8 cellular contexts compared by ENCODE assay signal in the genomic region with DNA sequence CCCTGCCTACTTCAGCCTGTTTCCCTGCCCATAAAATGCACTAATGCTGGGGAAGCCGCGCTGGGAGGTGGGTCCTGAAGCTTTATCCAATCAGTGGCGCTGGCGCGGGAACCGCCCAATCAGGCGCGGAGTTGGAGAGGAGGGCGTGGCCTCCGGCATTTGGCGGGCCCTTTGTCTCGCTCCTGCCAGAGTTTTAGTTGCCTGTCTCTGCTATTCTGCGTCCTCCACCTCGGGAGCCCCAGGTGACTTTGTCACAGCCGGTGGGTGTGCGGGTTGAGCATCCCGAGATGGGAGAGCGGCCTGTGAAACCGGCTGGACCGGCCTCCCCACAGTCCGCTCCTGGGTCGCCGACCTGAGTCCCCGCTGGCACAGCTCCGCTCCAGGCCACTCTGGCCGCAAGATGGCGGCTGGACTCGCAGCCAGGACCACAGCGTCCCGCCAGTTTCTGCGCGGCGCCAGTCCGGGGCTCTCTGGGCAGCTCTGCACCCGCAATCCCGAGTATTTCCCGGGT. TPM values are rescaled to one million over a fixed set of nuclear protein-coding genes. Genes with fewer than 3 reads are reported as not detected.
DNase-seq lines count a peak whose midpoint lies in the region; ATAC-seq and TF ChIP-seq lines count a peak whose summit lies in the region.

No MANE protein-coding gene starts in this region.

- DNase-seq in EL (peak; percentile 60), NCI-H510A treated with DMSO at 0.1 percent for 48 hours (lab: John Stamatoyannopoulos, UW) (peak; percentile 35), fibroblast of the aortic adventitia (ENCODE audit: low read depth) (peak; percentile 4), nephron progenitor cell (peak; percentile 80), DMS153 treated with DMSO at 0.1 percent for 48 hours (lab: John Stamatoyannopoulos, UW; ENCODE audit: unreplicated experiment) (no peak), NCI-H1048 (lab: John Stamatoyannopoulos, UW) (no peak)
- DNase-seq in stimulated activated CD8-positive, alpha-beta memory T cell treated with anti-CD3 and anti-CD28 coated beads, Interleukin-7, amount 100 ng/mL, for 48 hours (ENCODE audit: extremely low read depth in 1 of 2, low read depth in 1 of 2), result peak; percentile 60 to 78

- H3K27ac Mint-ChIP-seq in activated T-helper 17 cell treated with anti-CD3 and anti-CD28 coated beads, Interleukin-2, amount 50 U/mL, for 72 hours, result no peak overlapping the region
- H3K27ac Mint-ChIP-seq in nephron progenitor cell, result peak overlapping the region; percentile 83

- ATAC-seq in activated T-helper 17 cell treated with anti-CD3 and anti-CD28 coated beads, Interleukin-2, amount 50 U/mL, for 72 hours (replicated peaks), result peak; percentile 100

- H3K4me1 Mint-ChIP-seq in activated T-helper 17 cell treated with anti-CD3 and anti-CD28 coated beads, Interleukin-2, amount 50 U/mL, for 72 hours, result no peaks in the 10 kb centered on the region
- H3K4me1 Mint-ChIP-seq in nephron progenitor cell, result no peaks in the 10 kb centered on the region

- H3K27me3 Mint-ChIP-seq in activated T-helper 17 cell treated with anti-CD3 and anti-CD28 coated beads, Interleukin-2, amount 50 U/mL, for 72 hours, result no peaks in the 10 kb centered on the region
- H3K27me3 Mint-ChIP-seq in nephron progenitor cell (ENCODE audit: low read depth, poor library complexity), result peaks cover 7% of the 10 kb centered on the region

- peak overlapping the region; percentile 33 for H3K4me3 ChIP-seq in fibroblast of the aortic adventitia (ENCODE audit: low read depth, low read length)

- H3K9me3 Mint-ChIP-seq in activated T-helper 17 cell treated with anti-CD3 and anti-CD28 coated beads, Interleukin-2, amount 50 U/mL, for 72 hours, result no peaks in the 10 kb centered on the region
- peaks cover 66% of the 10 kb centered on the region for H3K9me3 Mint-ChIP-seq in nephron progenitor cell

- H3K4me3 Mint-ChIP-seq in activated T-helper 17 cell treated with anti-CD3 and anti-CD28 coated beads, Interleukin-2, amount 50 U/mL, for 72 hours, result peak overlapping the region; percentile 76
- H3K4me3 Mint-ChIP-seq in nephron progenitor cell, result peak overlapping the region; percentile 83

- no peaks in the 10 kb centered on the region for H3K36me3 Mint-ChIP-seq in activated T-helper 17 cell treated with anti-CD3 and anti-CD28 coated beads, Interleukin-2, amount 50 U/mL, for 72 hours (ENCODE audit: low read depth)
- H3K36me3 Mint-ChIP-seq in nephron progenitor cell (ENCODE audit: low read depth), result peaks cover 27% of the 10 kb centered on the region

- TF ChIP-seq CTCF in fibroblast of the aortic adventitia (IDR thresholded peaks at IDR 0.05; ENCODE audit: insufficient read depth, low read length) (no peak), nephron progenitor cell (IDR thresholded peaks at IDR 0.05) (no peak)

RNA-seq across cellular contexts. Expression of gene ZNF429, which starts 30.7 kb away (rescaled TPM):
- 10 to 100 TPM in 1 of 2 donors, 1 to 10 TPM in 1; 6.2 to 15.5 TPM for total RNA-seq in activated T-helper 17 cell treated with anti-CD3 and anti-CD28 coated beads, Interleukin-2, amount 50 U/mL, for 72 hours
- 5.5 and 7.5 TPM in 2 replicates for total RNA-seq in fibroblast of the aortic adventitia (ENCODE audit: low replicate concordance)

Comparison
In these comparisons a context has a peak if more than half of its experiments do, and no peak if none do; other contexts are left out.
1. DNase-seq: peak in EL (single experiment), NCI-H510A treated with DMSO at 0.1 percent for 48 hours (single experiment), fibroblast of the aortic adventitia (single experiment), nephron progenitor cell (single experiment) and stimulated activated CD8-positive, alpha-beta memory T cell treated with anti-CD3 and anti-CD28 coated beads, Interleukin-7, amount 100 ng/mL, for 48 hours (2 of 2); none in DMS153 treated with DMSO at 0.1 percent for 48 hours (single experiment) and NCI-H1048 (single experiment).